ENCODE assay signal across 18 cellular contexts in genomic region chr12:74847169-74847568, GRCh38.
DNase-seq lines count a peak whose midpoint lies in the region; ATAC-seq, FAIRE-seq and TF ChIP-seq lines count a peak whose summit lies in the region.
"Had no signal": no experiment of that assay in that cellular context is flagged by ENCODE, and none has a peak within 500 bp of the region (broad histone marks: within the 10 kb centered on the region; RNA-seq: fewer than 3 reads in every experiment).

No MANE protein-coding gene starts in this region.

- H3K27ac ChIP-seq in HepG2 (ENCODE audit: extremely low read length, insufficient read depth, low read length) (no peak overlapping the region), spleen (no peak overlapping the region)
- H3K27ac ChIP-seq in naive thymus-derived CD4-positive, alpha-beta T cell (ENCODE audit: low read depth, low read length), result no peak overlapping the region
- H3K27ac ChIP-seq: SJSA1 had no signal

- WGBS in HepG2 (ENCODE audit: low lambda C conversion rate), result 2% methylated on average over 5 of the region's 5 CpGs
- WGBS in spleen, 5 donors, result 76 to 85% (median 82%) methylated on average over 5 of the region's 5 CpGs

- no TSS peak for BruUV-seq in HepG2 (replicated peaks; lab: Mats Ljungman, UMichigan)

- CTCF ChIA-PET in HepG2 (lab: Yijun Ruan, JAX; ENCODE audit: low intra/inter-chr PET ratio, low total read pairs), result no interaction called here
- CTCF ChIA-PET in naive thymus-derived CD4-positive, alpha-beta T cell (lab: Charles Lee), result no interaction called here

- no peak overlapping the region for H2AFZ ChIP-seq in HepG2 (ENCODE audit: low read length)

- no peak overlapping the region for H3K27ac Mint-ChIP-seq in naive thymus-derived CD4-positive, alpha-beta T cell

- TF ChIP-seq POLR2A in HepG2 (IDR thresholded peaks at IDR 0.05; ENCODE audit: insufficient read depth in 1 of 2, low read depth in 2 of 2, low read length in 2 of 2) (no peak), spleen (IDR thresholded peaks at IDR 0.05) (no peak)

- H3K36me3 ChIP-seq in HepG2 (replicated peaks in 1 of 2; ENCODE audit: control insufficient read depth in 1 of 2, insufficient read depth in 2 of 2, low read length in 2 of 2) (no peaks in the 10 kb centered on the region), spleen (no peaks in the 10 kb centered on the region)
- no peaks in the 10 kb centered on the region for H3K36me3 ChIP-seq in naive thymus-derived CD4-positive, alpha-beta T cell (ENCODE audit: control insufficient read depth in 2 of 3, insufficient read depth in 3 of 3, low read length in 3 of 3)
- H3K36me3 ChIP-seq: SJSA1 had no signal

- H3K4me3 ChIP-seq in epithelial cell of proximal tubule (ENCODE audit: low read depth, low read length) (peak overlapping the region; percentile 39), HepG2 (replicated peaks in 1 of 3; ENCODE audit: insufficient read depth in 1 of 3, low read depth in 2 of 3, low read length in 3 of 3) (no peak overlapping the region), spleen (no peak overlapping the region)
- no peak overlapping the region for H3K4me3 ChIP-seq in naive thymus-derived CD4-positive, alpha-beta T cell (ENCODE audit: low read length)
- H3K4me3 ChIP-seq: SJSA1 had no signal

- TF ChIP-seq EP300 in HepG2 (IDR thresholded peaks at IDR 0.05; ENCODE audit: low read depth in 2 of 2, low read length in 2 of 2) (no peak), HepG2 (CRISPR knock-in tag; IDR thresholded peaks at IDR 0.05; ENCODE audit: borderline replicate concordance) (no peak)

- ATAC-seq in HepG2 (peak; percentile 72), HG03175 (IDR thresholded peaks at IDR 0.05; ENCODE audit: unreplicated experiment) (no peak), GM18870 (IDR thresholded peaks at IDR 0.05; ENCODE audit: unreplicated experiment) (no peak)
- no peak for ATAC-seq in naive thymus-derived CD4-positive, alpha-beta T cell

- FAIRE-seq in HepG2 (lab: Jason Lieb, UNC), result no peak
- FAIRE-seq: H54 had no signal

- H3K79me2 ChIP-seq in HepG2 (ENCODE audit: insufficient read depth, low read length), result no peaks in the 10 kb centered on the region

- H3K4me1 ChIP-seq in HepG2 (ENCODE audit: insufficient read depth, low read length) (peaks cover 14% of the 10 kb centered on the region), spleen (no peaks in the 10 kb centered on the region)
- no peaks in the 10 kb centered on the region for H3K4me1 ChIP-seq in naive thymus-derived CD4-positive, alpha-beta T cell (ENCODE audit: control insufficient read depth in 2 of 2, insufficient read depth in 2 of 2, low read length in 2 of 2)
- H3K4me1 ChIP-seq: SJSA1 had no signal

- DNase-seq in epithelial cell of proximal tubule (ENCODE audit: low read depth), result peak; percentile 0
- peak; percentile 15 for DNase-seq in HepG2 (ENCODE audit: low spot score)
- DNase-seq in renal cortical epithelial cell (ENCODE audit: low read depth), result peak; percentile 38
- DNase-seq in spleen, result no peak
- no peak for DNase-seq in naive thymus-derived CD4-positive, alpha-beta T cell
- DNase-seq: KBM-7, MM.1S, NCI-H1048, NCI-H1417, NCI-H1694, NCI-H2029 treated with DMSO at 0.1 percent for 48 hours, NCI-H526 treated with DMSO at 0.1 percent for 48 hours, Right ventricle myocardium superior, RPMI8226 had no signal

- no peaks in the 10 kb centered on the region for H3K36me3 Mint-ChIP-seq in naive thymus-derived CD4-positive, alpha-beta T cell

- no peak overlapping the region for H3K4me3 Mint-ChIP-seq in naive thymus-derived CD4-positive, alpha-beta T cell

- TF ChIP-seq CTCF in epithelial cell of proximal tubule (conservative IDR thresholded peaks at IDR 0.05; ENCODE audit: low read depth, low read length) (no peak), HepG2 (CRISPR knock-in tag; IDR thresholded peaks at IDR 0.05) (no peak), spleen (IDR thresholded peaks at IDR 0.05 in 8 of 11, conservative IDR thresholded peaks at IDR 0.05 in 3 of 11) (no peak)

- in situ Hi-C loops in HepG2 (cut with HindIII; ENCODE audit: extremely low pct_ligation_motif_present, low pct_unique_long_range_greater_than_20kb), result no loop called here

- no peaks in the 10 kb centered on the region; a peak in 1 of 5 replicates for H3K27me3 ChIP-seq in HepG2 (ENCODE audit: control insufficient read depth in 1 of 2, insufficient read depth in 2 of 2, low read length in 2 of 2)
- H3K27me3 ChIP-seq in spleen (replicated peaks in 1 of 7), result no peaks in the 10 kb centered on the region
- H3K27me3 ChIP-seq in naive thymus-derived CD4-positive, alpha-beta T cell (ENCODE audit: control insufficient read depth in 2 of 2, insufficient read depth in 2 of 2, low read length in 2 of 2), result no peaks in the 10 kb centered on the region
- H3K27me3 ChIP-seq: SJSA1 had no signal

- no peaks in the 10 kb centered on the region for H3K4me1 Mint-ChIP-seq in naive thymus-derived CD4-positive, alpha-beta T cell

- H3K27me3 Mint-ChIP-seq in naive thymus-derived CD4-positive, alpha-beta T cell, result no peaks in the 10 kb centered on the region

- no peak for TF ChIP-seq RAD21 in HepG2 (CRISPR knock-in tag; IDR thresholded peaks at IDR 0.05)

- no peaks in the 10 kb centered on the region for H3K9me3 Mint-ChIP-seq in naive thymus-derived CD4-positive, alpha-beta T cell

- POLR2A ChIA-PET in HepG2 (lab: Yijun Ruan, JAX), result no interaction called here
- POLR2A ChIA-PET in naive thymus-derived CD4-positive, alpha-beta T cell (lab: Charles Lee), result no interaction called here

- peak overlapping the region; percentile 16; the same call in 1 of the 2 replicates for H3K4me2 ChIP-seq in HepG2 (ENCODE audit: low read depth, low read length)

- H4K20me1 ChIP-seq in HepG2 (ENCODE audit: insufficient read depth, low read length), result no peaks in the 10 kb centered on the region

- intact Hi-C loops in HepG2 (cut with micrococcal nuclease; ENCODE audit: unreplicated experiment) (no loop called here), spleen (cut with DNase I; ENCODE audit: low total_unique reads) (no loop called here)
- intact Hi-C loops in naive thymus-derived CD4-positive, alpha-beta T cell (cut with micrococcal nuclease), result no loop called here

- H3K9me3 ChIP-seq in HepG2 (ENCODE audit: low read length) (no peaks in the 10 kb centered on the region), spleen (no peaks in the 10 kb centered on the region)
- no peaks in the 10 kb centered on the region for H3K9me3 ChIP-seq in naive thymus-derived CD4-positive, alpha-beta T cell (ENCODE audit: control insufficient read depth in 2 of 3, low read length in 3 of 3)
- H3K9me3 ChIP-seq: SJSA1 had no signal

- no peak overlapping the region for H3K9ac ChIP-seq in HepG2 (ENCODE audit: insufficient read depth, low read depth, low read length)

TF ChIP-seq in HepG2, 621 proteins besides CTCF, POLR2A, EP300 and RAD21:
- TF ChIP-seq ZNF724P (CRISPR knock-in tag; IDR thresholded peaks at IDR 0.05; ENCODE audit: borderline replicate concordance), result no peak
- TF ChIP-seq MAFK (conservative IDR thresholded peaks at IDR 0.05 in 1 of 2, IDR thresholded peaks at IDR 0.05 in 1 of 2; ENCODE audit: low read length in 2 of 2), result 0 out of 4 replicates have a peak, but pooled peaks of 1 of the 2 experiments have one; percentile 12
- no peak for TF ChIP-seq PCBP2 (optimal IDR thresholded peaks at IDR 0.05; ENCODE audit: low read depth, low read length, poor library complexity, severe bottlenecking)
- peak; percentile 62 for TF ChIP-seq ZNF652 (CRISPR knock-in tag; IDR thresholded peaks at IDR 0.05; ENCODE audit: borderline replicate concordance, low read depth)
- no peak for TF ChIP-seq ZMYM4 (CRISPR knock-in tag; IDR thresholded peaks at IDR 0.05)
- no peak for TF ChIP-seq SMAD9 (CRISPR knock-in tag; IDR thresholded peaks at IDR 0.05)
- no peak for TF ChIP-seq TOPORS (CRISPR knock-in tag; IDR thresholded peaks at IDR 0.05)
- no peak for TF ChIP-seq ZXDC (CRISPR knock-in tag; IDR thresholded peaks at IDR 0.05)
TF ChIP-seq in HepG2: peak in this region for 2.

Comparison
In these comparisons a context has a peak if more than half of its experiments do, and no peak if none do; other contexts are left out.
1. DNase-seq: peak in epithelial cell of proximal tubule (single experiment), HepG2 (single experiment) and renal cortical epithelial cell (single experiment); none in spleen (single experiment) and naive thymus-derived CD4-positive, alpha-beta T cell (0 of 9).